13 cellular contexts compared by ENCODE assay signal in genomic region chr2:44245068-44245861, GRCh38. TPM values are rescaled to one million over a fixed set of nuclear protein-coding genes. Genes with fewer than 3 reads are reported as not detected.
A peak's percentile ranks its signal among the peaks of the same experiment; 100 is the strongest.
DNase-seq lines count a peak whose midpoint lies in the region; ATAC-seq and TF ChIP-seq lines count a peak whose summit lies in the region.
"Had no signal": no experiment of that assay in that cellular context is flagged by ENCODE, and none has a peak within 500 bp of the region (broad histone marks: within the 10 kb centered on the region; RNA-seq: fewer than 3 reads in every experiment).

No MANE protein-coding gene starts in this region.

- H3K4me1 ChIP-seq in PC-3 (ENCODE audit: insufficient read depth, low read length) (peaks cover 17% of the 10 kb centered on the region), heart left ventricle (peaks cover 0 to 12% (median 1%) of the 10 kb centered on the region in 12 donors)

- no peaks in the 10 kb centered on the region for H3K9me3 Mint-ChIP-seq in stimulated activated memory B cell treated with anti-CD40 and anti-IgM and Interleukin-4, amounts not matched to agents 10 μg/mL and 1 μg/mL and 100 μg/mL, for 72 hours

- H3K79me2 ChIP-seq in PC-3 (ENCODE audit: low read length), result no peaks in the 10 kb centered on the region

- CTCF ChIA-PET in PC-3 (lab: Charles Lee), result interaction anchor here (0.6 to 1.5 kb wide), 3 partner anchors 46 to 368 kb away, joined by 3 to 8 read pairs (median 3); no protein-coding TSS in a partner anchor

- no peaks in the 10 kb centered on the region for H3F3A ChIP-seq in PC-3 (ENCODE audit: low read length, unreplicated experiment)

- H3K4me2 ChIP-seq in PC-3 (ENCODE audit: low read length), result peak overlapping the region; percentile 89

- no peaks in the 10 kb centered on the region for H3K27me3 Mint-ChIP-seq in stimulated activated memory B cell treated with anti-CD40 and anti-IgM and Interleukin-4, amounts not matched to agents 10 μg/mL and 1 μg/mL and 100 μg/mL, for 72 hours

- no peaks in the 10 kb centered on the region for H3K36me3 Mint-ChIP-seq in stimulated activated memory B cell treated with anti-CD40 and anti-IgM and Interleukin-4, amounts not matched to agents 10 μg/mL and 1 μg/mL and 100 μg/mL, for 72 hours

- peak; percentile 69 for ATAC-seq in PC-3
- ATAC-seq in stimulated activated memory B cell treated with anti-CD40 and anti-IgM and Interleukin-4, amounts not matched to agents 10 μg/mL and 1 μg/mL and 100 μg/mL, for 72 hours, result no peak
- no peak for ATAC-seq in heart left ventricle

- peak overlapping the region; percentile 14 for H3K9ac ChIP-seq in PC-3 (ENCODE audit: low read length)

- H3K27me3 ChIP-seq in PC-3 (ENCODE audit: low read length), result no peaks in the 10 kb centered on the region
- H3K27me3 ChIP-seq in kidney epithelial cell (ENCODE audit: control insufficient read depth, insufficient read depth, low read length), result no peaks in the 10 kb centered on the region
- no peaks in the 10 kb centered on the region for H3K27me3 ChIP-seq in heart left ventricle
- H3K27me3 ChIP-seq: cardiac muscle cell had no signal

- no peak for TF ChIP-seq POLR2A in heart left ventricle (IDR thresholded peaks at IDR 0.05)

- no peak overlapping the region for H3K4me3 ChIP-seq in LNCaP clone FGC (ENCODE audit: low read depth, low read length)
- peak overlapping the region; percentile 78 for H3K4me3 ChIP-seq in PC-3 (ENCODE audit: low read length)
- no peak overlapping the region for H3K4me3 ChIP-seq in kidney epithelial cell (ENCODE audit: low read depth, low read length)
- H3K4me3 ChIP-seq in heart left ventricle, result peak overlapping the region in 1 of 12 donors; percentile 36
- H3K4me3 ChIP-seq: cardiac muscle cell had no signal

- no peak for TF ChIP-seq CTCF in LNCaP clone FGC (IDR thresholded peaks at IDR 0.05; ENCODE audit: control insufficient read depth, extremely low read depth, insufficient read depth)
- TF ChIP-seq CTCF in PC-3 (conservative IDR thresholded peaks at IDR 0.05; ENCODE audit: low read depth, low read length), result no peak
- TF ChIP-seq CTCF in kidney epithelial cell (IDR thresholded peaks at IDR 0.05; ENCODE audit: insufficient read depth, low read length, poor library complexity, severe bottlenecking), result no peak
- no peak for TF ChIP-seq CTCF in heart left ventricle (IDR thresholded peaks at IDR 0.05)

- H3K9me3 ChIP-seq in PC-3 (ENCODE audit: low read length), result no peaks in the 10 kb centered on the region
- no peaks in the 10 kb centered on the region for H3K9me3 ChIP-seq in heart left ventricle

- peaks cover 13% of the 10 kb centered on the region for H3K4me1 Mint-ChIP-seq in stimulated activated memory B cell treated with anti-CD40 and anti-IgM and Interleukin-4, amounts not matched to agents 10 μg/mL and 1 μg/mL and 100 μg/mL, for 72 hours

- DNase-seq in LNCaP clone FGC (ENCODE audit: low read depth) (peak; percentile 28), PC-3 (peak; percentile 62), kidney epithelial cell (ENCODE audit: low read depth) (peak; percentile 78), heart left ventricle (no peak), NK-92 (lab: John Stamatoyannopoulos, UW; ENCODE audit: unreplicated experiment) (no peak), OCI-M1 (lab: John Stamatoyannopoulos, UW) (no peak)
- no peak for DNase-seq in activated CD8-positive, alpha-beta memory T cell treated with anti-CD3 and anti-CD28 coated beads, Interleukin-2, amount 50 U/mL, for 4 hours
- DNase-seq: H7, NCI-H2171 treated with DMSO at 0.1 percent for 48 hours, posterior cingulate gyrus, T-helper 1 cell had no signal

- H2AFZ ChIP-seq in PC-3 (ENCODE audit: low read length), result peak overlapping the region; percentile 69

- peak overlapping the region; percentile 36 for H3K27ac Mint-ChIP-seq in stimulated activated memory B cell treated with anti-CD40 and anti-IgM and Interleukin-4, amounts not matched to agents 10 μg/mL and 1 μg/mL and 100 μg/mL, for 72 hours

- 42 to 47% (median 46%) methylated on average over 3 of the region's 3 CpGs for WGBS in heart left ventricle, 4 donors

- H3K27ac ChIP-seq in PC-3 (ENCODE audit: low read length) (peak overlapping the region; percentile 53), heart left ventricle (no peak overlapping the region)
- H3K27ac ChIP-seq: cardiac muscle cell had no signal

- H3K4me3 Mint-ChIP-seq in stimulated activated memory B cell treated with anti-CD40 and anti-IgM and Interleukin-4, amounts not matched to agents 10 μg/mL and 1 μg/mL and 100 μg/mL, for 72 hours, result no peak overlapping the region

- BruUV-seq in PC-3 (replicated peaks; lab: Mats Ljungman, UMichigan), result no TSS peak

- no peaks in the 10 kb centered on the region for H3K9me2 ChIP-seq in PC-3 (replicated peaks; ENCODE audit: low read length)

- H3K36me3 ChIP-seq in PC-3 (ENCODE audit: low read depth, low read length) (no peaks in the 10 kb centered on the region), kidney epithelial cell (ENCODE audit: control insufficient read depth, insufficient read depth, low read length) (no peaks in the 10 kb centered on the region), heart left ventricle (no peaks in the 10 kb centered on the region)
- H3K36me3 ChIP-seq: cardiac muscle cell had no signal

- intact Hi-C loops in PC-3 (cut with micrococcal nuclease) (loop anchor here (2.0 kb wide), 2 partner anchors 76 to 158 kb away; partner anchors contain the start of gene PPM1B), heart left ventricle (cut with DNase I) (loop anchor here in 8 of 10 donors (2.0 to 10.0 kb wide), 10 partner anchors 50 to 712 kb away; no protein-coding TSS in a partner anchor)

- POLR2A ChIA-PET in PC-3 (lab: Charles Lee; ENCODE audit: unreplicated experiment), result interaction anchor here (0.6 kb wide), 1 partner anchor 22 kb away, joined by 4 read pairs; no protein-coding TSS in a partner anchor

- no peaks in the 10 kb centered on the region for H4K20me1 ChIP-seq in PC-3 (ENCODE audit: low read length)

RNA-seq across cellular contexts. Expression of gene SLC3A1, which starts 30.0 kb away (rescaled TPM):
- 0.22 TPM in 1 of 2 replicates, not detected in the other for total RNA-seq in PC-3 (2014; rRNA removed)
- 0.34 and 0.92 TPM in 2 replicates for total RNA-seq in kidney epithelial cell
- under 1 TPM in 3 of 9 donors, not detected in 6; 0.12 to 0.34 (median 0.27) TPM for total RNA-seq in heart left ventricle
- polyA plus RNA-seq in heart left ventricle, result under 1 TPM; 0.04 to 0.06 TPM
- total RNA-seq: cardiac muscle cell, H7 had no signal

Comparison
In these comparisons a context has a peak if more than half of its experiments do, and no peak if none do; other contexts are left out.
1. DNase-seq: peak in LNCaP clone FGC (single experiment), PC-3 (single experiment) and kidney epithelial cell (single experiment); none in activated CD8-positive, alpha-beta memory T cell treated with anti-CD3 and anti-CD28 coated beads, Interleukin-2, amount 50 U/mL, for 4 hours (single experiment), heart left ventricle (0 of 5), NK-92 (single experiment) and OCI-M1 (single experiment).